In the genomic region with DNA sequence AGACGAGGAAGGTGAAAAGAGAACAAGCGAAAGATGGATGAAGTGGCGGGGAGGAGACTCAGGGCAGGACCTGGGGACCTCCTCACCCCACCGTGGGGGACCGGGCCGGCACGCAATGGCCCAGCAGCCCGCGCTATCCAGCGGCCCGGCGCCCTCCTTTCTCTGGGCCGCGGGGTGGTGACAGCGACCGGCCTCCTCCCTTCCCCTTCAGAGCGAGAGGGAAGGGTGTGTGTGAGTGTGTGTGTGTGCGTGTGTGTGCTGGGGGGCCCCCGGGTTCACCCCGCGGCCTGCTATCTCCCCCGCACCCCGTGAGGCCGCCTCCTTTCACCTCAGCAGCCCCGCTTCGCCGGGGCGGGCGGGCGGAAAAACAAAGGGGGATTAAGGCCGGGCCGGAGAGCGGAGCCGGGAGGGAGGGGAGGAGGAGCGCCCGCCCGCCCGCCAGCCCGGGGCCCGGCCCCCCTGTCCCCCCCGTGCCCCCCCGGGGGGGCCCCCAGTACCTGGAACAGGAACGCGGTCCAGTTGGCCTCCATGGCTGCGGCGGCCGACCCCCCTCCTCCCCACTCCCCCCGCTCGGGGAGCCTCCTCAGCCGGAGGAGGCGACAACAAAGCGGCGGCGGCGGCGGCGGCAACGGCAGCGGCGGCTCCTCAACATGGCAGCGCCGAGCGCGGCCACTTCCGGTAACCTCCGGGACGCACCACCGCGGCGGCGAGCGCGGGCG, we compare ENCODE assay signal across 8 cellular contexts. TPM values are rescaled to one million over a fixed set of nuclear protein-coding genes. Genes with fewer than 3 reads are reported as not detected.
DNase-seq lines count a peak whose midpoint lies in the region; ATAC-seq lines count a peak whose summit lies in the region.

A gene with protein sequence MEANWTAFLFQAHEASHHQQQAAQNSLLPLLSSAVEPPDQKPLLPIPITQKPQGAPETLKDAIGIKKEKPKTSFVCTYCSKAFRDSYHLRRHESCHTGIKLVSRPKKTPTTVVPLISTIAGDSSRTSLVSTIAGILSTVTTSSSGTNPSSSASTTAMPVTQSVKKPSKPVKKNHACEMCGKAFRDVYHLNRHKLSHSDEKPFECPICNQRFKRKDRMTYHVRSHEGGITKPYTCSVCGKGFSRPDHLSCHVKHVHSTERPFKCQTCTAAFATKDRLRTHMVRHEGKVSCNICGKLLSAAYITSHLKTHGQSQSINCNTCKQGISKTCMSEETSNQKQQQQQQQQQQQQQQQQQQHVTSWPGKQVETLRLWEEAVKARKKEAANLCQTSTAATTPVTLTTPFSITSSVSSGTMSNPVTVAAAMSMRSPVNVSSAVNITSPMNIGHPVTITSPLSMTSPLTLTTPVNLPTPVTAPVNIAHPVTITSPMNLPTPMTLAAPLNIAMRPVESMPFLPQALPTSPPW (minus strand): TSS at position 673 of the 719 bp plus-strand sequence. CDS start 143 bp downstream, at position 530.

- H3K27ac ChIP-seq in KOPT-K1 (ENCODE audit: low read depth, low read length, poor library complexity, severe bottlenecking), result peak within 1 kb of the TSS; percentile 79
- peak within 1 kb of the TSS; percentile 99 for H3K27ac ChIP-seq in urinary bladder (ENCODE audit: low read depth)

- H3K36me3 ChIP-seq in KOPT-K1 (ENCODE audit: insufficient read depth, low read length) (peaks cover 26% of the 10 kb centered on the region), urinary bladder (ENCODE audit: insufficient read depth) (no peaks in the 10 kb centered on the region)

- no peaks in the 10 kb centered on the region for H3K9me3 ChIP-seq in KOPT-K1 (ENCODE audit: insufficient read depth, low read length, poor library complexity, severe bottlenecking)

- intact Hi-C loops in T-helper 1 cell treated with Interleukin-12 subunit alpha and Interleukin-12 subunit beta and Interleukin-4 antibody, amounts not matched to agents 30 ng/mL and 1 ng/mL, for 36 hours (cut with micrococcal nuclease), result loop anchor here (1.0 to 5.0 kb wide), 7 partner anchors 12 to 730 kb away; partner anchors contain the start of genes MRPS23, MSI2 and SRSF1
- intact Hi-C loops in left ventricle myocardium superior (cut with micrococcal nuclease), result no loop called here

- DNase-seq in EL (peak; percentile 78), amniotic stem cell (lab: John Stamatoyannopoulos, UW) (peak; percentile 39), left ventricle myocardium superior (peak; percentile 91), pulmonary artery endothelial cell (ENCODE audit: low read depth, low spot score) (no peak)

- peak within 1 kb of the TSS; percentile 96 for H3K4me3 ChIP-seq in urinary bladder (ENCODE audit: low read depth, low read length)

- ATAC-seq in GM21717 (IDR thresholded peaks at IDR 0.05; ENCODE audit: unreplicated experiment) (peak; percentile 54), left ventricle myocardium superior (peak; percentile 75)

- H3K4me1 ChIP-seq in urinary bladder (ENCODE audit: insufficient read depth), result no peaks in the 10 kb centered on the region

- under 1% methylated on average over 74 of the region's 74 CpGs for WGBS in urinary bladder

RNA-seq across cellular contexts. Expression of the gene that starts here (rescaled TPM):
- 42.4 and 43.9 TPM in 2 replicates for total RNA-seq in T-helper 1 cell treated with Interleukin-12 subunit alpha and Interleukin-12 subunit beta and Interleukin-4 antibody, amounts not matched to agents 30 ng/mL and 1 ng/mL, for 36 hours
- total RNA-seq in left ventricle myocardium superior (77.6 TPM), pulmonary artery endothelial cell (31.1 and 39.1 TPM in 2 replicates), urinary bladder (84.5 TPM)
- polyA plus RNA-seq in urinary bladder, result 58.7 TPM
